In genomic region chr15:40306908-40307307, GRCh38 we compare ENCODE assay signal across 10 cellular contexts. TPM values are rescaled to one million over a fixed set of nuclear protein-coding genes. Genes with fewer than 3 reads are reported as not detected.
DNase-seq lines count a peak whose midpoint lies in the region; ATAC-seq and TF ChIP-seq lines count a peak whose summit lies in the region.
"Had no signal": no experiment of that assay in that cellular context is flagged by ENCODE, and none has a peak within 500 bp of the region (broad histone marks: within the 10 kb centered on the region; RNA-seq: fewer than 3 reads in every experiment).

No MANE protein-coding gene starts in this region.

- 67 to 82% (median 71%) methylated on average over 3 to 7 of the region's 7 CpGs for WGBS in adrenal gland, 4 donors

- peak overlapping the region; percentile 55 to 83 (median 66) for H3K4me3 ChIP-seq in BLaER1 treated with 17β-estradiol and CSF1 and Interleukin-3, amounts not matched to agents 10 nM and 100 nM
- H3K4me3 ChIP-seq in H7 (ENCODE audit: insufficient read depth, low read depth, low read length) (no peak overlapping the region), adrenal gland (peak overlapping the region in 1 of 4 donors; percentile 42)
- H3K4me3 ChIP-seq in naive thymus-derived CD4-positive, alpha-beta T cell (ENCODE audit: low read length) = peak overlapping the region; percentile 99

- peak overlapping the region; percentile 79 to 90 (median 85) for H3K9ac ChIP-seq in BLaER1 treated with 17β-estradiol and CSF1 and Interleukin-3, amounts not matched to agents 10 nM and 100 nM

- H3K27ac Mint-ChIP-seq in activated naive CD4-positive, alpha-beta T cell treated with anti-CD3 and anti-CD28 coated beads, Interleukin-2, amount 50 U/mL, for 24 hours = no peak overlapping the region
- H3K27ac Mint-ChIP-seq in naive thymus-derived CD4-positive, alpha-beta T cell = peak overlapping the region; percentile 91 to 99 (median 96)

- peaks cover 0 to 7% (median 0%) of the 10 kb centered on the region in 11 experiments; a peak in 4 of 22 replicates for H3K9me3 ChIP-seq in BLaER1 treated with 17β-estradiol and CSF1 and Interleukin-3, amounts not matched to agents 10 nM and 100 nM (replicated peaks in 1 of 11)
- no peaks in the 10 kb centered on the region for H3K9me3 ChIP-seq in naive thymus-derived CD4-positive, alpha-beta T cell (ENCODE audit: control insufficient read depth in 2 of 3, low read length in 3 of 3)
- H3K9me3 ChIP-seq in adrenal gland (replicated peaks in 1 of 3) = no peaks in the 10 kb centered on the region

- H4K20me1 ChIP-seq in BLaER1 treated with 17β-estradiol and CSF1 and Interleukin-3, amounts not matched to agents 10 nM and 100 nM = peaks cover 0 to 49% (median 18%) of the 10 kb centered on the region in 11 experiments; a peak in 12 of 22 replicates

- H3K9me3 Mint-ChIP-seq in activated naive CD4-positive, alpha-beta T cell treated with anti-CD3 and anti-CD28 coated beads, Interleukin-2, amount 50 U/mL, for 24 hours = no peaks in the 10 kb centered on the region
- no peaks in the 10 kb centered on the region for H3K9me3 Mint-ChIP-seq in naive thymus-derived CD4-positive, alpha-beta T cell

- H3K4me2 ChIP-seq in BLaER1 treated with 17β-estradiol and CSF1 and Interleukin-3, amounts not matched to agents 10 nM and 100 nM = peak overlapping the region; percentile 91 to 100 (median 98)

- H3K36me3 Mint-ChIP-seq in activated naive CD4-positive, alpha-beta T cell treated with anti-CD3 and anti-CD28 coated beads, Interleukin-2, amount 50 U/mL, for 24 hours = no peaks in the 10 kb centered on the region
- peaks cover 0 to 21% (median 7%) of the 10 kb centered on the region in 5 donors for H3K36me3 Mint-ChIP-seq in naive thymus-derived CD4-positive, alpha-beta T cell

- TF ChIP-seq POLR2A in adrenal gland (IDR thresholded peaks at IDR 0.05) = no peak

- H3K27ac ChIP-seq in BLaER1 treated with 17β-estradiol and CSF1 and Interleukin-3, amounts not matched to agents 10 nM and 100 nM = peak overlapping the region; percentile 56 to 94 (median 91)
- peak overlapping the region; percentile 94 for H3K27ac ChIP-seq in naive thymus-derived CD4-positive, alpha-beta T cell (ENCODE audit: low read depth, low read length)
- H3K27ac ChIP-seq in adrenal gland = peak overlapping the region in 1 of 5 donors; percentile 76

- H3K27me3 ChIP-seq in BLaER1 treated with 17β-estradiol and CSF1 and Interleukin-3, amounts not matched to agents 10 nM and 100 nM = no peaks in the 10 kb centered on the region
- H3K27me3 ChIP-seq in H7 (ENCODE audit: control insufficient read depth, insufficient read depth, low read length) = peaks cover 1% of the 10 kb centered on the region
- no peaks in the 10 kb centered on the region for H3K27me3 ChIP-seq in naive thymus-derived CD4-positive, alpha-beta T cell (ENCODE audit: control insufficient read depth in 2 of 2, insufficient read depth in 2 of 2, low read length in 2 of 2)
- H3K27me3 ChIP-seq in adrenal gland = no peaks in the 10 kb centered on the region

- POLR2A ChIA-PET in naive thymus-derived CD4-positive, alpha-beta T cell (lab: Charles Lee) = interaction anchor here (0.6 to 6.4 kb wide), 11 partner anchors 12 to 198 kb away, joined by 3 to 93 read pairs (median 23); partner anchors contain the start of genes ANKRD63, BAHD1 and INAFM2

- no peaks in the 10 kb centered on the region for H3K27me3 Mint-ChIP-seq in activated naive CD4-positive, alpha-beta T cell treated with anti-CD3 and anti-CD28 coated beads, Interleukin-2, amount 50 U/mL, for 24 hours
- H3K27me3 Mint-ChIP-seq in naive thymus-derived CD4-positive, alpha-beta T cell = peaks cover 0 to 6% (median 0%) of the 10 kb centered on the region in 5 donors

- DNase-seq in H7 = peak; percentile 63
- peak in 1 of 9 donors; percentile 32 for DNase-seq in naive thymus-derived CD4-positive, alpha-beta T cell
- DNase-seq in adrenal gland = no peak
- DNase-seq in SKM-1 (lab: John Stamatoyannopoulos, UW; ENCODE audit: unreplicated experiment) = no peak
- DNase-seq: occipital lobe had no signal

- no peak for ATAC-seq in naive thymus-derived CD4-positive, alpha-beta T cell
- ATAC-seq in GM21515 (IDR thresholded peaks at IDR 0.05; ENCODE audit: unreplicated experiment) (no peak), HG03159 (IDR thresholded peaks at IDR 0.05; ENCODE audit: unreplicated experiment) (no peak)

- H3K4me3 Mint-ChIP-seq in activated naive CD4-positive, alpha-beta T cell treated with anti-CD3 and anti-CD28 coated beads, Interleukin-2, amount 50 U/mL, for 24 hours = peak overlapping the region; percentile 94
- H3K4me3 Mint-ChIP-seq in naive thymus-derived CD4-positive, alpha-beta T cell = peak overlapping the region; percentile 93 to 99 (median 96)

- H3K4me1 ChIP-seq in BLaER1 treated with 17β-estradiol and CSF1 and Interleukin-3, amounts not matched to agents 10 nM and 100 nM = peaks cover 48 to 88% (median 69%) of the 10 kb centered on the region in 10 experiments
- peaks cover 16 to 22% of the 10 kb centered on the region in 2 donors for H3K4me1 ChIP-seq in naive thymus-derived CD4-positive, alpha-beta T cell (ENCODE audit: control insufficient read depth in 2 of 2, insufficient read depth in 2 of 2, low read length in 2 of 2)
- H3K4me1 ChIP-seq in adrenal gland (replicated peaks in 1 of 2) = no peaks in the 10 kb centered on the region

- peaks cover 13 to 39% (median 27%) of the 10 kb centered on the region in 11 experiments; a peak in 21 of 22 replicates for H3K36me3 ChIP-seq in BLaER1 treated with 17β-estradiol and CSF1 and Interleukin-3, amounts not matched to agents 10 nM and 100 nM
- H3K36me3 ChIP-seq in H7 (replicated peaks; ENCODE audit: control insufficient read depth, insufficient read depth, low read length) (no peaks in the 10 kb centered on the region; the same call in 1 of the 2 replicates), adrenal gland (replicated peaks in 1 of 2) (no peaks in the 10 kb centered on the region)
- peaks cover 0 to 36% (median 8%) of the 10 kb centered on the region in 3 experiments for H3K36me3 ChIP-seq in naive thymus-derived CD4-positive, alpha-beta T cell (ENCODE audit: control insufficient read depth in 2 of 3, insufficient read depth in 3 of 3, low read length in 3 of 3)

- peaks cover 52% of the 10 kb centered on the region for H3K4me1 Mint-ChIP-seq in activated naive CD4-positive, alpha-beta T cell treated with anti-CD3 and anti-CD28 coated beads, Interleukin-2, amount 50 U/mL, for 24 hours
- H3K4me1 Mint-ChIP-seq in naive thymus-derived CD4-positive, alpha-beta T cell = peaks cover 31 to 55% (median 48%) of the 10 kb centered on the region in 7 donors

- TF ChIP-seq CTCF in adrenal gland (IDR thresholded peaks at IDR 0.05) = no peak

- intact Hi-C loops in naive thymus-derived CD4-positive, alpha-beta T cell (cut with micrococcal nuclease) = loop anchor here (1.0 to 5.0 kb wide), 5 partner anchors 14 to 146 kb away; partner anchors contain the start of genes ANKRD63 (in 1 of the 2), BUB1B (in 1 of the 2) and DISP2 (in 1 of the 2)
- intact Hi-C loops in adrenal gland (cut with DNase I) = no loop called here

- CTCF ChIA-PET in naive thymus-derived CD4-positive, alpha-beta T cell (lab: Charles Lee) = interaction anchor here (0.7 to 19.9 kb wide), 14 partner anchors 14 to 261 kb away, joined by 3 to 366 read pairs (median 6); partner anchors contain the start of genes ANKRD63, CCDC9B and INAFM2

RNA-seq across cellular contexts. Expression of gene PLCB2, which starts 0.8 kb away (rescaled TPM):
- total RNA-seq in H7 (2014; rRNA removed; shearing (Covaris generic)) = 11.3 and 13.9 TPM in 2 replicates
- 100 to 1,000 TPM; 179 to 359 (median 186) TPM for total RNA-seq in naive thymus-derived CD4-positive, alpha-beta T cell
- 10 to 100 TPM; 19.8 to 28.4 TPM for polyA plus RNA-seq in naive thymus-derived CD4-positive, alpha-beta T cell
- total RNA-seq in adrenal gland = 10 to 100 TPM in 7 of 8 donors, 1 to 10 TPM in 1; 7.7 to 36.1 (median 24.3) TPM
- 100 to 1,000 TPM in 1 of 3 donors, 10 to 100 TPM in 1, 1 to 10 TPM in 1; 5.4 to 100 (median 39.4) TPM for polyA plus RNA-seq in adrenal gland

RNA-seq across cellular contexts. Expression of gene INAFM2, which starts 16.6 kb away (rescaled TPM):
- total RNA-seq in H7 (2014; rRNA removed; shearing (Covaris generic)) = 15.2 and 15.8 TPM in 2 replicates
- 10 to 100 TPM in 3 of 5 experiments, 1 to 10 TPM in 2; 7.1 to 21.2 (median 12.7) TPM for total RNA-seq in naive thymus-derived CD4-positive, alpha-beta T cell
- polyA plus RNA-seq in naive thymus-derived CD4-positive, alpha-beta T cell = 1 to 10 TPM; 2.0 to 2.2 TPM
- 10 to 100 TPM; 14.2 to 25.5 (median 20.3) TPM for total RNA-seq in adrenal gland
- 10 to 100 TPM; 12.0 to 24.5 (median 20.9) TPM for polyA plus RNA-seq in adrenal gland

RNA-seq across cellular contexts. Expression of gene ANKRD63, which starts 24.0 kb away (rescaled TPM):
- 0.22 and 0.45 TPM in 2 replicates for total RNA-seq in H7 (2014; rRNA removed; shearing (Covaris generic))
- total RNA-seq in naive thymus-derived CD4-positive, alpha-beta T cell = under 1 TPM in 2 of 5 experiments, not detected in 3; 0.27 TPM
- polyA plus RNA-seq in naive thymus-derived CD4-positive, alpha-beta T cell = not detected
- not detected for total RNA-seq in adrenal gland
- not detected for polyA plus RNA-seq in adrenal gland
- total RNA-seq: occipital lobe had no signal

RNA-seq across cellular contexts. Expression of gene CCDC9B, which starts 33.8 kb away (rescaled TPM):
- total RNA-seq in H7 (2014; rRNA removed; shearing (Covaris generic)) = 0.03 and 0.18 TPM in 2 replicates
- 1 to 10 TPM in 4 of 5 experiments, under 1 TPM in 1; 0.73 to 2.7 (median 1.6) TPM for total RNA-seq in naive thymus-derived CD4-positive, alpha-beta T cell
- under 1 TPM; 0.07 to 0.30 TPM for polyA plus RNA-seq in naive thymus-derived CD4-positive, alpha-beta T cell
- 10 to 100 TPM in 7 of 8 donors, 1 to 10 TPM in 1; 10.0 to 41.0 (median 12.7) TPM for total RNA-seq in adrenal gland
- polyA plus RNA-seq in adrenal gland = 10 to 100 TPM in 1 of 3 donors, 1 to 10 TPM in 2; 5.3 to 30.4 (median 6.5) TPM

RNA-seq across cellular contexts. Expression of gene PHGR1, which starts 43.9 kb away (rescaled TPM):
- total RNA-seq in H7 (2014; rRNA removed; shearing (Covaris generic)) = not detected in 2 replicates
- total RNA-seq in naive thymus-derived CD4-positive, alpha-beta T cell = not detected
- not detected for polyA plus RNA-seq in naive thymus-derived CD4-positive, alpha-beta T cell
- total RNA-seq in adrenal gland = under 1 TPM in 1 of 8 donors, not detected in 7; 0.79 TPM
- 1 to 10 TPM in 2 of 3 donors, not detected in 1; 1.3 to 4.5 TPM for polyA plus RNA-seq in adrenal gland
- total RNA-seq: glomerular endothelial cell, occipital lobe had no signal

Comparison
In these comparisons a context has a peak if more than half of its experiments do, and no peak if none do; other contexts are left out.
1. RNA of gene PLCB2, which starts 0.8 kb away (total RNA-seq): 179 to 359 TPM in naive thymus-derived CD4-positive, alpha-beta T cell; 7.7 to 36.1 TPM in adrenal gland and 11.3 to 13.9 TPM in H7; every median in the first group is over 4 times any median in the second.
2. intact Hi-C loops: an anchor here in naive thymus-derived CD4-positive, alpha-beta T cell (1.0 to 5.0 kb wide); none called in adrenal gland.